In the genomic region with DNA sequence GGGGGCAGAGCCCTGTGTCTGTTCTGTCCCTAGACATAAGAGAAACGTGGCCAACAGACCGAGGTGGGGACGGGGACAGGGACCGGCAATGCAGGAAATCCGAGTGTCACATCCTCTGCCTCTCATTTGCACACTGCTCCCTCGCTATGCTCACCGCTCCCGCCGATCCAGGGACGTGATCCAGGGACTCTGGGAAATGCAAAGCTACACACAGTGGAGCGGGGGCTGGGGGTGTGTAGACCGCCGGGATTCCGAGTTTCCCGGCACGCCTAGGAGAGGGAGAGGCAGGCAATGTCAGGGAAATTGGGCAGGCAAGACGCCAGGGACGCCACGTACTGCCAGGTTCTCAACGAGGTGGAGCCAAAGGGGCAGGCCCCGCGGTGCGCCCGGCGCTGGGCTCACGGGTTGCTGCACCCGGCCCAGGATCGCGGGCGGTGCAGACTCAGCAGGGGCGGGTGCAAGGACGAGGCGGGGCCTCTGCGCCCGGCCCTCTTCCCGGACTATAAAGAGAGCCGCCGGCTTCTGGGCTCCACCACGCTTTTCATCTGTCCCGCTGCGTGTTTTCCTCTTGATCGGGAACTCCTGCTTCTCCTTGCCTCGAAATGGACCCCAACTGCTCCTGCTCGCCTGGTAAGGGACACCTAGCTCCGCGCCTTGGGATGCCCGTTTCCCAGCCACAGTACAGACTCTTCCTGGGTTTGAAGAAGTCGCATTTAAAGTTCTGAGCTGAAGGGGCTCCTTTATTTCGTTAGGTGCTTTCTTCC, we compare ENCODE assay signal across 8 cellular contexts. TPM values are rescaled to one million over a fixed set of nuclear protein-coding genes. Genes with fewer than 3 reads are reported as not detected.
A peak's percentile ranks its signal among the peaks of the same experiment; 100 is the strongest.
DNase-seq lines count a peak whose midpoint lies in the region; ATAC-seq and TF ChIP-seq lines count a peak whose summit lies in the region.

Gene MT1X, plus strand, starts transcription at position 532 of the 764 bp plus-strand sequence. Its CDS starts 71 bp downstream, at position 603.

- intact Hi-C loops in lower leg skin (cut with DNase I; ENCODE audit: low total_unique reads) = loop anchor here (10.0 kb wide), 1 partner anchor 77 kb away; the partner anchor contains the start of gene MT2A

- no peak for TF ChIP-seq CTCF in lower leg skin (IDR thresholded peaks at IDR 0.05)

- DNase-seq in C1 segment of cervical spinal cord (lab: John Stamatoyannopoulos, UW) (peak; percentile 44 to 97 (median 79)), NCI-H748 (lab: John Stamatoyannopoulos, UW; ENCODE audit: unreplicated experiment) (peak; percentile 83), dermis blood vessel endothelial cell (peak; percentile 83), lower leg skin (ENCODE audit: low spot score in 2 of 2) (peak; percentile 93 to 99)
- peak; percentile 76 to 77 for DNase-seq in activated CD4-positive, alpha-beta T cell treated with anti-CD3 and anti-CD28 coated beads, Interleukin-2, amount 50 U/mL, for 4 hours
- DNase-seq in stimulated activated CD4-positive, alpha-beta T cell treated with anti-CD3 and anti-CD28 coated beads, Interleukin-4, amount 100 ng/mL, for 48 hours (ENCODE audit: low read depth in 2 of 2) = peak; percentile 85 to 90

- 0% methylated on average over 31 to 32 of the region's 49 CpGs for WGBS in lower leg skin, 2 donors

- peak; percentile 99 for ATAC-seq in GM19328 (IDR thresholded peaks at IDR 0.05; ENCODE audit: unreplicated experiment)
- ATAC-seq in HG03469 (IDR thresholded peaks at IDR 0.05; ENCODE audit: unreplicated experiment) = peak; percentile 92

- peak in 1 of 2 donors; percentile 86 for TF ChIP-seq POLR2A in lower leg skin (IDR thresholded peaks at IDR 0.05)

- peak within 1 kb of the TSS; percentile 92 for H3K4me3 ChIP-seq in lower leg skin (ENCODE audit: low read depth, poor library complexity, severe bottlenecking)

RNA-seq across cellular contexts. Expression of gene MT1X, which starts in this region (rescaled TPM):
- total RNA-seq in dermis blood vessel endothelial cell (12.2 and 22.3 TPM in 2 replicates), lower leg skin (1,000 to 10,000 TPM; 1,041 to 3,584 (median 2,610) TPM)

Comparison
In these comparisons a context has a peak if more than half of its experiments do, and no peak if none do; other contexts are left out.
1. Peak in every context shown above with its lines: DNase-seq, ATAC-seq and H3K4me3 ChIP-seq.
2. RNA of gene MT1X (total RNA-seq): 1,041 to 3,584 TPM in lower leg skin; 12.2 to 22.3 TPM in dermis blood vessel endothelial cell; every median in the first group is over 10 times any median in the second.